26 cellular contexts compared by ENCODE assay signal in the genomic region with DNA sequence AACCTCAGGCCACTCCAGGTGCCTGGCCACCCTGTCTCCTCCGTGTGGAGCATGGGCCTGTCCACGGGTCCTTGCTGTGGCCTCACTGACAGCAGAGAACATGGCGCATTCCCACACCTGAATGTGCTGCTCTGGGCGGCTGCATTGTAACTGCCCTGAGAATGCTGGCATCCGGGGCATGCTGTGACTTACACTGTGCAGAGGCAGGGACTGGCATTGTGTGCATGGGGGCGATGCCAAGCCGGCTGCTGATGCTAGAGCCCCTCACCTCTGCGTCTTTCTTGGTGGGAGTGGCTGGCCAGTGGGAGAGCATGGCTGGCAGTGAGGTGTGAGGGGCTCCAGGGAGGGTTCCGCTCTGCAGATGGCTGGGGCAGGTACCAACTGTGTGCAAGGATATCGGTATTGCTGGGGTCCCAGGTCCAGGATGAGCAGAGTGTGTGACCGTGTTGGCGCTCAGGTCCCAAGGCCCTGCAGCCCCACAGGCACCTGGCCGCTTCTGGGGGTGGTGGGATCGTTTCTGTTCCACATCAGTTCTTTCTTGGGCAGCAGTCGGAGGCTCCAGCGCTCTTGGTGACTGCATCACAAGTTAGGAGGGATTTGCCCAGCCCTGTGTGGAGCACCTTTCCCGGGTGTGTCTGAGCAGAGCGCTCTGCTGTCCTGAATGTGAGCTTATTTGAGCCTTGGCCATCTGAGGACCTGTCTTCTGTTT.
"Had no signal": no experiment of that assay in that cellular context is flagged by ENCODE, and none has a peak within 500 bp of the region (broad histone marks: within the 10 kb centered on the region; RNA-seq: fewer than 3 reads in every experiment).

No MANE protein-coding gene starts in this region.

- H3K27me3 ChIP-seq: esophagus muscularis mucosa, foreskin keratinocyte, heart right ventricle, left lung, neural progenitor cell, thyroid gland, upper lobe of right lung had no signal

- H3K4me3 ChIP-seq: esophagus muscularis mucosa, heart right ventricle, left lung, neural progenitor cell, thyroid gland, upper lobe of right lung had no signal

- H3K27ac ChIP-seq: esophagus muscularis mucosa, foreskin keratinocyte, left lung, neural progenitor cell, thyroid gland, upper lobe of right lung had no signal

- H3K9ac ChIP-seq: neural progenitor cell had no signal

- FAIRE-seq: colon, small intestine had no signal

- DNase-seq: activated CD4-positive, alpha-beta T cell treated with anti-CD3 and anti-CD28 coated beads for 1 hour; activated CD4-positive, alpha-beta T cell treated with anti-CD3 and anti-CD28 coated beads, Interleukin-2, amount 50 U/mL, for 1 hour; activated CD8-positive, alpha-beta memory T cell treated with anti-CD3 and anti-CD28 coated beads, Interleukin-2, amount 10 ng/mL, durations not matched to agents 7 days and 5 days; activated CD8-positive, alpha-beta T cell treated with anti-CD3 and anti-CD28 coated beads, Interleukin-2, amount 10 ng/mL, durations not matched to agents 7 days and 5 days; activated naive CD8-positive, alpha-beta T cell treated with anti-CD3 and anti-CD28 coated beads, Interleukin-2, amount 50 U/mL, for 24 hours; activated T-cell treated with anti-CD3 and anti-CD28 coated beads, Interleukin-2, amount 50 U/mL, for 48 hours; amygdala; dermis blood vessel endothelial cell; effector CD4-positive, alpha-beta T cell; foreskin keratinocyte; kidney glomerular epithelial cell; natural killer cell; small intestine; stimulated activated CD4-positive, alpha-beta T cell treated with anti-CD3 and anti-CD28 coated beads, Interleukin-1b, Interleukin-23, amount 100 ng/mL, for 48 hours; stimulated activated CD4-positive, alpha-beta T cell treated with anti-CD3 and anti-CD28 coated beads, Interleukin-4, amount 100 ng/mL, for 4 hours; stimulated activated CD8-positive, alpha-beta memory T cell treated with anti-CD3 and anti-CD28 coated beads, Interleukin-4, amount 100 ng/mL, for 48 hours; stimulated activated naive CD8-positive, alpha-beta T cell treated with anti-CD3 and anti-CD28 coated beads, Interleukin-15, amount 100 ng/mL, for 72 hours; T-helper 9 cell; thyroid gland; upper lobe of right lung had no signal

- H3K36me3 ChIP-seq: left lung, neural progenitor cell, thyroid gland, upper lobe of right lung had no signal

- H3K4me2 ChIP-seq: neural progenitor cell had no signal

- H2AFZ ChIP-seq: neural progenitor cell had no signal

- H3K4me1 ChIP-seq: foreskin keratinocyte, thyroid gland had no signal

- ATAC-seq: activated CD8-positive, alpha-beta memory T cell treated with anti-CD3 and anti-CD28 coated beads, Interleukin-2, amount 10 ng/mL, durations not matched to agents 7 days and 5 days; activated CD8-positive, alpha-beta T cell treated with anti-CD3 and anti-CD28 coated beads, Interleukin-2, amount 10 ng/mL, durations not matched to agents 7 days and 5 days; activated naive CD8-positive, alpha-beta T cell treated with anti-CD3 and anti-CD28 coated beads, Interleukin-2, amount 50 U/mL, for 24 hours; foreskin keratinocyte; natural killer cell; stimulated activated memory B cell treated with anti-CD40 and anti-IgM and Interleukin-4, amounts not matched to agents 10 μg/mL and 1 μg/mL and 100 μg/mL, for 72 hours; stimulated activated naive CD8-positive, alpha-beta T cell treated with anti-CD3 and anti-CD28 coated beads, Interleukin-15, amount 100 ng/mL, for 72 hours had no signal

- H3K9me3 ChIP-seq: esophagus muscularis mucosa, heart right ventricle, left lung, thyroid gland, upper lobe of right lung had no signal
